ENCODE assay signal across 9 cellular contexts in the genomic region with DNA sequence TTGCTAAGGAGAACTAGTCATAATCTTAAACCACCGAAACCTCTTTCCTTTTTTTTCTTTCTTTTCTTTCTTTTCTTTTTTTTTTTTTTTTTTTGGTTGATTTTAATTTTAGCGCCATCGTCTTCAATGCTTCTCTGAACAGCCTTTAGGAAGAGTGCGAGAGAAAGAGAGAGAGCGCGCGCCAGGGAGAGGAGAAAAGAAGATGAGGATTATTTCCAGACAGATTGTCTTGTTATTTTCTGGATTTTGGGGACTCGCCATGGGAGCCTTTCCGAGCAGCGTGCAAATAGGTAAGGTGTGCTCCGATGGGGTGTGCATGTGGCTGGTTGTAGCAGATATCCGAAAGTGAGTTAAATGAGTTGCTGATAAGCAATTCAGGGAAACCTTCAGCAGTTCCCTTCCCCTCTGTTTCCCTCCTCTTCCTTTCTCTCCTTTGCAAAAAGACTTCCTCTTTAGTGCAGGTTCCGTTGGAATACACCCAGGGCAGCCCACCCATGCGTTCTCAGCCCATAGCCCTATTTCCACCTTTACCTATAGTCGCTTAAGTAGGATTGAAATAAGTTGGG. TPM values are rescaled to one million over a fixed set of nuclear protein-coding genes. Genes with fewer than 3 reads are reported as not detected.
A peak's percentile ranks its signal among the peaks of the same experiment; 100 is the strongest.
DNase-seq lines count a peak whose midpoint lies in the region; ATAC-seq and TF ChIP-seq lines count a peak whose summit lies in the region.
"Had no signal": no experiment of that assay in that cellular context is flagged by ENCODE, and none has a peak within 500 bp of the region (broad histone marks: within the 10 kb centered on the region; RNA-seq: fewer than 3 reads in every experiment).

No MANE protein-coding gene starts in this region.

- no peak for TF ChIP-seq POLR2A in tibial nerve (IDR thresholded peaks at IDR 0.05)

- WGBS in tibial nerve, 2 donors: 3 to 9% methylated on average over 15 of the region's 15 CpGs

- peaks cover 42% of the 10 kb centered on the region for H3K4me1 Mint-ChIP-seq in mesothelial cell of epicardium

- no peaks in the 10 kb centered on the region for H3K36me3 ChIP-seq in cardiac muscle cell
- H3K36me3 ChIP-seq in tibial nerve: no peaks in the 10 kb centered on the region

- H3K27me3 ChIP-seq in cardiac muscle cell: peaks cover 39% of the 10 kb centered on the region
- H3K27me3 ChIP-seq in tibial nerve: peaks cover 0 to 26% of the 10 kb centered on the region in 2 donors

- H3K4me3 Mint-ChIP-seq in mesothelial cell of epicardium: peak overlapping the region; percentile 80
- H3K4me3 Mint-ChIP-seq: activated CD8-positive, alpha-beta T cell treated with anti-CD3 and anti-CD28 coated beads for 36 hours had no signal

- H3K4me1 ChIP-seq in cardiac muscle cell (ENCODE audit: low read depth) (peaks cover 7% of the 10 kb centered on the region), tibial nerve (peaks cover 0 to 26% (median 2%) of the 10 kb centered on the region in 4 donors)

- no peak for ATAC-seq in Right ventricle myocardium inferior

- TF ChIP-seq CTCF in cardiac muscle cell (IDR thresholded peaks at IDR 0.05; ENCODE audit: low read depth, low read length) (no peak), mesothelial cell of epicardium (IDR thresholded peaks at IDR 0.05; ENCODE audit: unreplicated experiment) (no peak), tibial nerve (IDR thresholded peaks at IDR 0.05) (no peak), GM20000 (IDR thresholded peaks at IDR 0.05; ENCODE audit: extremely low read depth, missing control alignments) (no peak)

- no peak for TF ChIP-seq EP300 in tibial nerve (IDR thresholded peaks at IDR 0.05)

- H3K36me3 Mint-ChIP-seq in mesothelial cell of epicardium: no peaks in the 10 kb centered on the region

- H3K4me3 ChIP-seq in cardiac muscle cell (peak overlapping the region; percentile 71), tibial nerve (peak overlapping the region; percentile 9 to 56 (median 30))

- H3K27me3 Mint-ChIP-seq in mesothelial cell of epicardium (ENCODE audit: low read depth): peaks cover 29% of the 10 kb centered on the region

- intact Hi-C loops in Right ventricle myocardium inferior (cut with DNase I): no loop called here

- DNase-seq in cardiac muscle cell (ENCODE audit: low read depth in 1 of 2, low spot score in 1 of 2): peak in 1 of 2 donors; percentile 4
- no peak for DNase-seq in Right ventricle myocardium inferior (ENCODE audit: missing footprints)
- DNase-seq in cerebellar cortex (ENCODE audit: low spot score): peak; percentile 53
- no peak for DNase-seq in mesothelial cell of epicardium (ENCODE audit: low spot score in 2 of 2, unreplicated experiment in 2 of 2)
- DNase-seq in tibial nerve (ENCODE audit: low spot score in 2 of 2): no peak
- DNase-seq in GM20000 (ENCODE audit: low spot score): no peak
- DNase-seq in NCI-H2171 treated with DMSO at 0.1 percent for 48 hours (lab: John Stamatoyannopoulos, UW): no peak
- no peak for DNase-seq in activated CD8-positive, alpha-beta memory T cell treated with anti-CD3 and anti-CD28 coated beads for 24 hours

- peaks cover 2% of the 10 kb centered on the region for H3K9me3 Mint-ChIP-seq in mesothelial cell of epicardium
- H3K9me3 Mint-ChIP-seq: activated CD8-positive, alpha-beta T cell treated with anti-CD3 and anti-CD28 coated beads for 36 hours had no signal

- H3K9me3 ChIP-seq in cardiac muscle cell (ENCODE audit: low read depth) (no peaks in the 10 kb centered on the region), tibial nerve (no peaks in the 10 kb centered on the region)

- no peak overlapping the region for H3K27ac ChIP-seq in cardiac muscle cell
- no peak overlapping the region for H3K27ac ChIP-seq in tibial nerve

- H3K27ac Mint-ChIP-seq in mesothelial cell of epicardium: peak overlapping the region; percentile 92
- H3K27ac Mint-ChIP-seq: activated CD8-positive, alpha-beta T cell treated with anti-CD3 and anti-CD28 coated beads for 36 hours had no signal

RNA-seq across cellular contexts. Expression of a gene that starts 1.0 kb away (rescaled TPM):
- total RNA-seq in cardiac muscle cell: 14.8 and 36.6 TPM in 2 replicates
- 20.8 and 31.3 TPM in 2 replicates for polyA plus RNA-seq in cardiac muscle cell
- total RNA-seq in Right ventricle myocardium inferior: not detected
- 144 to 156 TPM (median 156 TPM) in 3 replicates for total RNA-seq in mesothelial cell of epicardium
- not detected for total RNA-seq in tibial nerve
- total RNA-seq: activated CD8-positive, alpha-beta T cell treated with anti-CD3 and anti-CD28 coated beads for 36 hours had no signal

Comparison
In these comparisons a context has a peak if more than half of its experiments do, and no peak if none do; other contexts are left out.
1. RNA of a gene that starts 1.0 kb away (total RNA-seq): 144 to 156 TPM in mesothelial cell of epicardium and 14.8 to 36.6 TPM in cardiac muscle cell; not detected in Right ventricle myocardium inferior (single experiment) and not detected in tibial nerve; every median in the first group is over 10 times any median in the second.